ENCODE assay signal across 10 cellular contexts in genomic region chr6:75065524-75065923, GRCh38.
DNase-seq lines count a peak whose midpoint lies in the region; ATAC-seq and TF ChIP-seq lines count a peak whose summit lies in the region.
"Had no signal": no experiment of that assay in that cellular context is flagged by ENCODE, and none has a peak within 500 bp of the region (broad histone marks: within the 10 kb centered on the region; RNA-seq: fewer than 3 reads in every experiment).

No MANE protein-coding gene starts in this region.

- no peaks in the 10 kb centered on the region for H3K4me1 ChIP-seq in DND-41 (ENCODE audit: insufficient read depth, low read length)
- H3K4me1 ChIP-seq in liver (ENCODE audit: control insufficient read depth in 4 of 4, insufficient read depth in 4 of 4, low read length in 3 of 4), result no peaks in the 10 kb centered on the region
- H3K4me1 ChIP-seq: esophagus muscularis mucosa had no signal

- no peaks in the 10 kb centered on the region for H3K36me3 ChIP-seq in DND-41 (ENCODE audit: insufficient read depth, low read length)
- no peaks in the 10 kb centered on the region for H3K36me3 ChIP-seq in liver (ENCODE audit: control insufficient read depth in 4 of 4, insufficient read depth in 3 of 4, low read depth in 1 of 4, low read length in 3 of 4)
- H3K36me3 ChIP-seq: esophagus muscularis mucosa had no signal

- no peak overlapping the region for H3K4me2 ChIP-seq in DND-41 (ENCODE audit: insufficient read depth, low read length)

- TF ChIP-seq CTCF in DND-41 (IDR thresholded peaks at IDR 0.05; ENCODE audit: borderline replicate concordance, extremely low read depth, low read length, poor library complexity, severe bottlenecking) (peak; percentile 6), liver (IDR thresholded peaks at IDR 0.05; ENCODE audit: low read depth, low read length, missing input control) (peak; percentile 18)

- TF ChIP-seq RAD21 in liver (IDR thresholded peaks at IDR 0.05), result peak; percentile 50 to 52

- H3K27ac ChIP-seq in DND-41 (ENCODE audit: low read length), result no peak overlapping the region
- H3K27ac ChIP-seq in liver (ENCODE audit: low read depth in 1 of 2, low read length in 2 of 2), result no peak overlapping the region
- H3K27ac ChIP-seq: esophagus muscularis mucosa had no signal

- no peak overlapping the region for H2AFZ ChIP-seq in DND-41 (ENCODE audit: low read depth, low read length)

- no peaks in the 10 kb centered on the region for H3K27me3 Mint-ChIP-seq in stimulated activated memory B cell treated with anti-CD40 and anti-IgM and Interleukin-4, amounts not matched to agents 10 μg/mL and 1 μg/mL and 100 μg/mL, for 72 hours
- H3K27me3 Mint-ChIP-seq: activated CD8-positive, alpha-beta memory T cell treated with anti-CD3 and anti-CD28 coated beads, Interleukin-2, amount 10 ng/mL, durations not matched to agents 7 days and 5 days had no signal

- ATAC-seq in DND-41 (ENCODE audit: insufficient read depth, low read depth) (no peak), HG02938 (IDR thresholded peaks at IDR 0.05; ENCODE audit: unreplicated experiment) (no peak)
- ATAC-seq in stimulated activated memory B cell treated with anti-CD40 and anti-IgM and Interleukin-4, amounts not matched to agents 10 μg/mL and 1 μg/mL and 100 μg/mL, for 72 hours, result no peak
- ATAC-seq: activated CD8-positive, alpha-beta memory T cell treated with anti-CD3 and anti-CD28 coated beads, Interleukin-2, amount 10 ng/mL, durations not matched to agents 7 days and 5 days had no signal

- H3K9me3 ChIP-seq in DND-41 (ENCODE audit: insufficient read depth, low read length, severe bottlenecking), result no peaks in the 10 kb centered on the region
- H3K9me3 ChIP-seq in liver (ENCODE audit: control insufficient read depth in 4 of 4, low read length in 3 of 4), result no peaks in the 10 kb centered on the region
- H3K9me3 ChIP-seq: esophagus muscularis mucosa had no signal

- no peaks in the 10 kb centered on the region for H3K36me3 Mint-ChIP-seq in stimulated activated memory B cell treated with anti-CD40 and anti-IgM and Interleukin-4, amounts not matched to agents 10 μg/mL and 1 μg/mL and 100 μg/mL, for 72 hours
- H3K36me3 Mint-ChIP-seq: activated CD8-positive, alpha-beta memory T cell treated with anti-CD3 and anti-CD28 coated beads, Interleukin-2, amount 10 ng/mL, durations not matched to agents 7 days and 5 days had no signal

- no peak overlapping the region for H3K27ac Mint-ChIP-seq in stimulated activated memory B cell treated with anti-CD40 and anti-IgM and Interleukin-4, amounts not matched to agents 10 μg/mL and 1 μg/mL and 100 μg/mL, for 72 hours
- H3K27ac Mint-ChIP-seq: activated CD8-positive, alpha-beta memory T cell treated with anti-CD3 and anti-CD28 coated beads, Interleukin-2, amount 10 ng/mL, durations not matched to agents 7 days and 5 days had no signal

- no peaks in the 10 kb centered on the region for H4K20me1 ChIP-seq in DND-41 (ENCODE audit: insufficient read depth, low read length)

- H3K79me2 ChIP-seq in DND-41 (ENCODE audit: insufficient read depth, low read length), result no peaks in the 10 kb centered on the region

- no peak for DNase-seq in DND-41
- peak; percentile 58 for DNase-seq in HT1080 (ENCODE audit: low read depth)
- peak; percentile 73 for DNase-seq in brain pericyte (ENCODE audit: low read depth, low spot score)
- DNase-seq in stimulated activated CD4-positive, alpha-beta T cell treated with anti-CD3 and anti-CD28 coated beads, Interleukin-4, amount 100 ng/mL, for 24 hours, result no peak
- no peak for DNase-seq in AG08395 (ENCODE audit: low spot score)
- DNase-seq: activated CD8-positive, alpha-beta memory T cell treated with anti-CD3 and anti-CD28 coated beads, Interleukin-2, amount 10 ng/mL, durations not matched to agents 7 days and 5 days had no signal

- H3K9me3 Mint-ChIP-seq in stimulated activated memory B cell treated with anti-CD40 and anti-IgM and Interleukin-4, amounts not matched to agents 10 μg/mL and 1 μg/mL and 100 μg/mL, for 72 hours, result peaks cover 7% of the 10 kb centered on the region

- H3K4me3 Mint-ChIP-seq in stimulated activated memory B cell treated with anti-CD40 and anti-IgM and Interleukin-4, amounts not matched to agents 10 μg/mL and 1 μg/mL and 100 μg/mL, for 72 hours, result no peak overlapping the region
- H3K4me3 Mint-ChIP-seq: activated CD8-positive, alpha-beta memory T cell treated with anti-CD3 and anti-CD28 coated beads, Interleukin-2, amount 10 ng/mL, durations not matched to agents 7 days and 5 days had no signal

- no peak overlapping the region for H3K4me3 ChIP-seq in DND-41 (ENCODE audit: low read depth in 1 of 2, low read length in 2 of 2)
- H3K4me3 ChIP-seq in liver (ENCODE audit: low read depth in 1 of 3, low read length in 3 of 3), result no peak overlapping the region
- H3K4me3 ChIP-seq: esophagus muscularis mucosa had no signal

- no peak overlapping the region for H3K9ac ChIP-seq in DND-41 (ENCODE audit: low read depth, low read length)
- H3K9ac ChIP-seq in liver (ENCODE audit: low read depth in 1 of 2, low read length in 2 of 2), result no peak overlapping the region

- no peaks in the 10 kb centered on the region for H3K4me1 Mint-ChIP-seq in stimulated activated memory B cell treated with anti-CD40 and anti-IgM and Interleukin-4, amounts not matched to agents 10 μg/mL and 1 μg/mL and 100 μg/mL, for 72 hours
- H3K4me1 Mint-ChIP-seq: activated CD8-positive, alpha-beta memory T cell treated with anti-CD3 and anti-CD28 coated beads, Interleukin-2, amount 10 ng/mL, durations not matched to agents 7 days and 5 days had no signal

- H3K27me3 ChIP-seq in DND-41 (ENCODE audit: insufficient read depth, low read length, poor library complexity) (peaks cover 4% of the 10 kb centered on the region), liver (ENCODE audit: control insufficient read depth in 4 of 4, insufficient read depth in 4 of 4, low read length in 3 of 4) (peaks cover 0 to 3% (median 0%) of the 10 kb centered on the region in 4 donors)
- H3K27me3 ChIP-seq: esophagus muscularis mucosa had no signal

- 15% methylated on average over 5 of the region's 5 CpGs for WGBS in liver

TF ChIP-seq in liver, 16 proteins besides CTCF, POLR2A, EP300 and RAD21:
- TF ChIP-seq FOXA2 (IDR thresholded peaks at IDR 0.05) (no peak), GABPA (IDR thresholded peaks at IDR 0.05 in 1 of 2, conservative IDR thresholded peaks at IDR 0.05 in 1 of 2) (no peak), FOXA1 (IDR thresholded peaks at IDR 0.05) (no peak), HNF4G (IDR thresholded peaks at IDR 0.05) (no peak), EGR1 (IDR thresholded peaks at IDR 0.05; ENCODE audit: low read depth in 2 of 2) (no peak), TAF1 (conservative IDR thresholded peaks at IDR 0.05) (no peak), NR2F2 (IDR thresholded peaks at IDR 0.05) (no peak), JUND (IDR thresholded peaks at IDR 0.05) (no peak)
- TF ChIP-seq, protein P1, sequence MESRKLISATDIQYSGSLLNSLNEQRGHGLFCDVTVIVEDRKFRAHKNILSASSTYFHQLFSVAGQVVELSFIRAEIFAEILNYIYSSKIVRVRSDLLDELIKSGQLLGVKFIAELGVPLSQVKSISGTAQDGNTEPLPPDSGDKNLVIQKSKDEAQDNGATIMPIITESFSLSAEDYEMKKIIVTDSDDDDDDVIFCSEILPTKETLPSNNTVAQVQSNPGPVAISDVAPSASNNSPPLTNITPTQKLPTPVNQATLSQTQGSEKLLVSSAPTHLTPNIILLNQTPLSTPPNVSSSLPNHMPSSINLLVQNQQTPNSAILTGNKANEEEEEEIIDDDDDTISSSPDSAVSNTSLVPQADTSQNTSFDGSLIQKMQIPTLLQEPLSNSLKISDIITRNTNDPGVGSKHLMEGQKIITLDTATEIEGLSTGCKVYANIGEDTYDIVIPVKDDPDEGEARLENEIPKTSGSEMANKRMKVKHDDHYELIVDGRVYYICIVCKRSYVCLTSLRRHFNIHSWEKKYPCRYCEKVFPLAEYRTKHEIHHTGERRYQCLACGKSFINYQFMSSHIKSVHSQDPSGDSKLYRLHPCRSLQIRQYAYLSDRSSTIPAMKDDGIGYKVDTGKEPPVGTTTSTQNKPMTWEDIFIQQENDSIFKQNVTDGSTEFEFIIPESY (IDR thresholded peaks at IDR 0.05), result no peak
- TF ChIP-seq, protein P2, sequence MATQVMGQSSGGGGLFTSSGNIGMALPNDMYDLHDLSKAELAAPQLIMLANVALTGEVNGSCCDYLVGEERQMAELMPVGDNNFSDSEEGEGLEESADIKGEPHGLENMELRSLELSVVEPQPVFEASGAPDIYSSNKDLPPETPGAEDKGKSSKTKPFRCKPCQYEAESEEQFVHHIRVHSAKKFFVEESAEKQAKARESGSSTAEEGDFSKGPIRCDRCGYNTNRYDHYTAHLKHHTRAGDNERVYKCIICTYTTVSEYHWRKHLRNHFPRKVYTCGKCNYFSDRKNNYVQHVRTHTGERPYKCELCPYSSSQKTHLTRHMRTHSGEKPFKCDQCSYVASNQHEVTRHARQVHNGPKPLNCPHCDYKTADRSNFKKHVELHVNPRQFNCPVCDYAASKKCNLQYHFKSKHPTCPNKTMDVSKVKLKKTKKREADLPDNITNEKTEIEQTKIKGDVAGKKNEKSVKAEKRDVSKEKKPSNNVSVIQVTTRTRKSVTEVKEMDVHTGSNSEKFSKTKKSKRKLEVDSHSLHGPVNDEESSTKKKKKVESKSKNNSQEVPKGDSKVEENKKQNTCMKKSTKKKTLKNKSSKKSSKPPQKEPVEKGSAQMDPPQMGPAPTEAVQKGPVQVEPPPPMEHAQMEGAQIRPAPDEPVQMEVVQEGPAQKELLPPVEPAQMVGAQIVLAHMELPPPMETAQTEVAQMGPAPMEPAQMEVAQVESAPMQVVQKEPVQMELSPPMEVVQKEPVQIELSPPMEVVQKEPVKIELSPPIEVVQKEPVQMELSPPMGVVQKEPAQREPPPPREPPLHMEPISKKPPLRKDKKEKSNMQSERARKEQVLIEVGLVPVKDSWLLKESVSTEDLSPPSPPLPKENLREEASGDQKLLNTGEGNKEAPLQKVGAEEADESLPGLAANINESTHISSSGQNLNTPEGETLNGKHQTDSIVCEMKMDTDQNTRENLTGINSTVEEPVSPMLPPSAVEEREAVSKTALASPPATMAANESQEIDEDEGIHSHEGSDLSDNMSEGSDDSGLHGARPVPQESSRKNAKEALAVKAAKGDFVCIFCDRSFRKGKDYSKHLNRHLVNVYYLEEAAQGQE (IDR thresholded peaks at IDR 0.05), result no peak

Comparison
In these comparisons a context has a peak if more than half of its experiments do, and no peak if none do; other contexts are left out.
1. DNase-seq: peak in HT1080 (single experiment) and brain pericyte (single experiment); none in DND-41 (single experiment), stimulated activated CD4-positive, alpha-beta T cell treated with anti-CD3 and anti-CD28 coated beads, Interleukin-4, amount 100 ng/mL, for 24 hours (single experiment) and AG08395 (single experiment).